Comparison of ENCODE assay signal across 14 cellular contexts in genomic region chr1:182262425-182262824, GRCh38.
"Had no signal": no experiment of that assay in that cellular context is flagged by ENCODE, and none has a peak within 500 bp of the region (broad histone marks: within the 10 kb centered on the region; RNA-seq: fewer than 3 reads in every experiment).

No MANE protein-coding gene starts in this region.

- H3K27me3 Mint-ChIP-seq: activated CD8-positive, alpha-beta memory T cell treated with anti-CD3 and anti-CD28 coated beads, Interleukin-2, amount 10 ng/mL, durations not matched to agents 7 days and 5 days; activated T-cell treated with anti-CD3 and anti-CD28 coated beads, Interleukin-2, amount 50 U/mL, for 24 hours; dendritic cell treated with granulocyte-macrophage colony-stimulating factor and Interleukin-4, amounts not matched to agents 40 ng/mL and 50 ng/mL, for 4 days had no signal

- H3K27ac Mint-ChIP-seq: activated CD8-positive, alpha-beta memory T cell treated with anti-CD3 and anti-CD28 coated beads, Interleukin-2, amount 10 ng/mL, durations not matched to agents 7 days and 5 days; activated T-cell treated with anti-CD3 and anti-CD28 coated beads, Interleukin-2, amount 50 U/mL, for 24 hours; dendritic cell treated with granulocyte-macrophage colony-stimulating factor and Interleukin-4, amounts not matched to agents 40 ng/mL and 50 ng/mL, for 4 days had no signal

- DNase-seq: activated CD4-positive, alpha-beta T cell treated with anti-CD3 and anti-CD28 coated beads, Interleukin-2, amount 50 U/mL, for 1 hour; activated CD4-positive, CD25-positive, alpha-beta regulatory T cell; activated CD8-positive, alpha-beta memory T cell treated with anti-CD3 and anti-CD28 coated beads, Interleukin-2, amount 10 ng/mL, durations not matched to agents 7 days and 5 days; activated effector memory CD4-positive, alpha-beta T cell treated with Interleukin-2 at 50 U/mL for 16 hours; activated T-cell treated with anti-CD3 and anti-CD28 coated beads, Interleukin-2, amount 50 U/mL, for 24 hours; amniotic stem cell; body of pancreas; hippocampal formation; lower lobe of right lung; midbrain; right cardiac atrium; small intestine had no signal

- H3K4me3 Mint-ChIP-seq: activated CD8-positive, alpha-beta memory T cell treated with anti-CD3 and anti-CD28 coated beads, Interleukin-2, amount 10 ng/mL, durations not matched to agents 7 days and 5 days; activated T-cell treated with anti-CD3 and anti-CD28 coated beads, Interleukin-2, amount 50 U/mL, for 24 hours; dendritic cell treated with granulocyte-macrophage colony-stimulating factor and Interleukin-4, amounts not matched to agents 40 ng/mL and 50 ng/mL, for 4 days had no signal

- H3K9me3 Mint-ChIP-seq: activated T-cell treated with anti-CD3 and anti-CD28 coated beads, Interleukin-2, amount 50 U/mL, for 24 hours; dendritic cell treated with granulocyte-macrophage colony-stimulating factor and Interleukin-4, amounts not matched to agents 40 ng/mL and 50 ng/mL, for 4 days had no signal

- ATAC-seq: activated CD8-positive, alpha-beta memory T cell treated with anti-CD3 and anti-CD28 coated beads, Interleukin-2, amount 10 ng/mL, durations not matched to agents 7 days and 5 days; activated naive CD4-positive, alpha-beta T cell treated with anti-CD3 and anti-CD28 coated beads, Interleukin-2, amount 50 U/mL, for 72 hours; body of pancreas; lower lobe of right lung; right cardiac atrium had no signal
